Comparison of ENCODE assay signal across 8 cellular contexts in genomic region chr9:109918359-109919163, GRCh38.
A peak's percentile ranks its signal among the peaks of the same experiment; 100 is the strongest.
DNase-seq lines count a peak whose midpoint lies in the region; ATAC-seq, FAIRE-seq and TF ChIP-seq lines count a peak whose summit lies in the region.

No MANE protein-coding gene starts in this region.

- H3K27me3 ChIP-seq in small intestine (ENCODE audit: control insufficient read depth in 2 of 2, insufficient read depth in 2 of 2, low read length in 2 of 2) (no peaks in the 10 kb centered on the region), H7 (ENCODE audit: control insufficient read depth, insufficient read depth, low read length) (no peaks in the 10 kb centered on the region)

- no peaks in the 10 kb centered on the region for H3K9me3 ChIP-seq in small intestine (ENCODE audit: control insufficient read depth, low read depth)

- H3K4me1 ChIP-seq in small intestine (ENCODE audit: control insufficient read depth in 2 of 2, insufficient read depth in 1 of 2, low read depth in 1 of 2, low read length in 1 of 2) = peaks cover 0 to 4% of the 10 kb centered on the region in 2 donors

- peaks cover 0 to 2% of the 10 kb centered on the region in 2 donors for H3K36me3 Mint-ChIP-seq in activated T-cell treated with anti-CD3 and anti-CD28 coated beads, Interleukin-2, amount 50 U/mL, for 72 hours (ENCODE audit: insufficient read depth in 2 of 2)

- CTCF ChIA-PET in HEK293T (lab: Yijun Ruan, JAX) = no interaction called here

- H3K4me3 ChIP-seq in small intestine (ENCODE audit: low read depth in 1 of 2, low read length in 2 of 2) (no peak overlapping the region), H7 (ENCODE audit: insufficient read depth, low read depth, low read length) (no peak overlapping the region)

- H3K27ac Mint-ChIP-seq in activated T-cell treated with anti-CD3 and anti-CD28 coated beads, Interleukin-2, amount 50 U/mL, for 72 hours = peak overlapping the region; percentile 95

- peaks cover 67% of the 10 kb centered on the region for H3K4me1 Mint-ChIP-seq in activated T-cell treated with anti-CD3 and anti-CD28 coated beads, Interleukin-2, amount 50 U/mL, for 72 hours (ENCODE audit: low read depth)

- H3K4me3 Mint-ChIP-seq in activated T-cell treated with anti-CD3 and anti-CD28 coated beads, Interleukin-2, amount 50 U/mL, for 72 hours = peak overlapping the region; percentile 82 to 83

- peak overlapping the region in 1 of 2 donors; percentile 76 for H3K27ac ChIP-seq in small intestine (ENCODE audit: low read depth in 1 of 2, low read length in 1 of 2)

- H3K36me3 ChIP-seq in small intestine (ENCODE audit: control insufficient read depth in 2 of 2, insufficient read depth in 2 of 2, low read length in 2 of 2) (no peaks in the 10 kb centered on the region), H7 (replicated peaks; ENCODE audit: control insufficient read depth, insufficient read depth, low read length) (no peaks in the 10 kb centered on the region)

- 43 to 50% (median 47%) methylated on average over 11 of the region's 11 CpGs for WGBS in small intestine, 3 donors

- DNase-seq in NCI-H1105 (lab: John Stamatoyannopoulos, UW) (peak; percentile 65), small intestine (peak; percentile 33), HEK293T (ENCODE audit: extremely low spot score) (no peak), UCSD-AML1 (lab: John Stamatoyannopoulos, UW; ENCODE audit: unreplicated experiment) (no peak), H7 (no peak)
- peak; percentile 70 to 74 for DNase-seq in activated T-cell treated with anti-CD3 and anti-CD28 coated beads, Interleukin-2, amount 50 U/mL, for 72 hours

- H3K9me3 Mint-ChIP-seq in activated T-cell treated with anti-CD3 and anti-CD28 coated beads, Interleukin-2, amount 50 U/mL, for 72 hours = no peaks in the 10 kb centered on the region

- FAIRE-seq in small intestine (lab: Jason Lieb, UNC) = no peak

- ATAC-seq in GM18498 (IDR thresholded peaks at IDR 0.05; ENCODE audit: unreplicated experiment) (peak; percentile 57), GM21786 (IDR thresholded peaks at IDR 0.05; ENCODE audit: unreplicated experiment) (peak; percentile 69)
- ATAC-seq in activated T-cell treated with anti-CD3 and anti-CD28 coated beads, Interleukin-2, amount 50 U/mL, for 72 hours (replicated peaks in 1 of 2) = peak; percentile 84 to 86

- POLR2A ChIA-PET in HEK293T (lab: Yijun Ruan, JAX) = no interaction called here

- H3K27me3 Mint-ChIP-seq in activated T-cell treated with anti-CD3 and anti-CD28 coated beads, Interleukin-2, amount 50 U/mL, for 72 hours (ENCODE audit: low read depth) = no peaks in the 10 kb centered on the region

TF ChIP-seq in HEK293T, 16 proteins besides CTCF, POLR2A, EP300 and RAD21:
- TF ChIP-seq CTBP1 (IDR thresholded peaks at IDR 0.05; ENCODE audit: borderline replicate concordance) (no peak), ARNT (IDR thresholded peaks at IDR 0.05) (no peak), FOXM1 (IDR thresholded peaks at IDR 0.05; ENCODE audit: borderline replicate concordance) (no peak), ELF4 (IDR thresholded peaks at IDR 0.05) (no peak)

Comparison
In these comparisons a context has a peak if more than half of its experiments do, and no peak if none do; other contexts are left out.
1. DNase-seq: peak in NCI-H1105 (single experiment), activated T-cell treated with anti-CD3 and anti-CD28 coated beads, Interleukin-2, amount 50 U/mL, for 72 hours (2 of 2) and small intestine (single experiment); none in HEK293T (single experiment), UCSD-AML1 (single experiment) and H7 (single experiment).
2. Peak in every context shown above with its lines, with median percentiles within 50 percentile points of each other: ATAC-seq.